ENCODE assay signal across 8 cellular contexts in genomic region chr19:39412100-39412866, GRCh38. TPM values are rescaled to one million over a fixed set of nuclear protein-coding genes. Genes with fewer than 3 reads are reported as not detected.
DNase-seq lines count a peak whose midpoint lies in the region; ATAC-seq, FAIRE-seq and TF ChIP-seq lines count a peak whose summit lies in the region.

Gene PLEKHG2, plus strand, starts transcription at chr19:39412669. Its CDS starts 1,418 bp downstream, at chr19:39414087.

- peaks cover 19% of the 10 kb centered on the region for H3K36me3 ChIP-seq in WERI-Rb-1
- peaks cover 4% of the 10 kb centered on the region for H3K36me3 ChIP-seq in mammary epithelial cell (ENCODE audit: insufficient read depth, low read length)
- H3K36me3 ChIP-seq in small intestine (ENCODE audit: control insufficient read depth in 2 of 2, insufficient read depth in 2 of 2, low read length in 2 of 2) = peaks cover 5 to 10% of the 10 kb centered on the region in 2 donors

- H3K9me3 ChIP-seq in WERI-Rb-1 (ENCODE audit: severe bottlenecking) = no peaks in the 10 kb centered on the region
- no peaks in the 10 kb centered on the region for H3K9me3 ChIP-seq in mammary epithelial cell (replicated peaks; ENCODE audit: insufficient read depth, low read length)
- no peaks in the 10 kb centered on the region for H3K9me3 ChIP-seq in small intestine (ENCODE audit: control insufficient read depth, low read depth)

- peak within 1 kb of the TSS; percentile 70 for H3K4me3 ChIP-seq in WERI-Rb-1 (ENCODE audit: low read depth, low read length)
- H3K4me3 ChIP-seq in mammary epithelial cell (replicated peaks in 1 of 3; ENCODE audit: insufficient read depth in 1 of 3, low read depth in 2 of 3, low read length in 3 of 3) = peak within 1 kb of the TSS; percentile 70 to 93 (median 92)
- H3K4me3 ChIP-seq in small intestine (ENCODE audit: low read depth in 1 of 2, low read length in 2 of 2) = peak within 1 kb of the TSS; percentile 60 to 63

- WGBS in mammary epithelial cell (ENCODE audit: low coverage, missing lambda C conversion rate) = 2% methylated on average over 25 of the region's 60 CpGs
- WGBS in small intestine, 3 donors = 0% methylated on average over 41 to 60 of the region's 60 CpGs

- dilution Hi-C loops in mammary epithelial cell (cut with HindIII; ENCODE audit: low sequenced_read_pairs) = no loop called here

- DNase-seq in AG08395 (ENCODE audit: low spot score) = peak; percentile 97
- peak; percentile 100 for DNase-seq in NCI-H2227 (lab: John Stamatoyannopoulos, UW; ENCODE audit: unreplicated experiment)
- DNase-seq in WERI-Rb-1 = peak; percentile 98
- DNase-seq in mammary epithelial cell = peak; percentile 99
- peak; percentile 88 for DNase-seq in iPS-NIHi11 (ENCODE audit: low spot score)
- DNase-seq in small intestine = peak; percentile 99

- peaks cover 30% of the 10 kb centered on the region for H3K79me2 ChIP-seq in mammary epithelial cell (ENCODE audit: insufficient read depth, low read length)

- intact Hi-C loops in mammary epithelial cell (cut with micrococcal nuclease) = loop anchor here (1.0 to 2.0 kb wide), 5 partner anchors 10 to 289 kb away; partner anchors contain the start of genes MED29, PAF1 and SAMD4B

- peak; percentile 47 for ATAC-seq in GM18873 (IDR thresholded peaks at IDR 0.05; ENCODE audit: low FRiP score, unreplicated experiment)
- peak; percentile 47 for ATAC-seq in HG03139 (IDR thresholded peaks at IDR 0.05; ENCODE audit: unreplicated experiment)

- peaks cover 38% of the 10 kb centered on the region for H3K4me1 ChIP-seq in mammary epithelial cell (ENCODE audit: insufficient read depth, low read length)
- no peaks in the 10 kb centered on the region for H3K4me1 ChIP-seq in small intestine (ENCODE audit: control insufficient read depth in 2 of 2, insufficient read depth in 1 of 2, low read depth in 1 of 2, low read length in 1 of 2)

- peak within 1 kb of the TSS; percentile 74 for H2AFZ ChIP-seq in mammary epithelial cell (ENCODE audit: low read depth, low read length)

- H3K27me3 ChIP-seq in WERI-Rb-1 (ENCODE audit: insufficient read depth, low read depth, severe bottlenecking) = no peaks in the 10 kb centered on the region
- H3K27me3 ChIP-seq in mammary epithelial cell (ENCODE audit: insufficient read depth, low read length) = no peaks in the 10 kb centered on the region
- no peaks in the 10 kb centered on the region for H3K27me3 ChIP-seq in small intestine (ENCODE audit: control insufficient read depth in 2 of 2, insufficient read depth in 2 of 2, low read length in 2 of 2)

- no peaks in the 10 kb centered on the region for H4K20me1 ChIP-seq in mammary epithelial cell (ENCODE audit: insufficient read depth, low read length)

- H3K27ac ChIP-seq in WERI-Rb-1 (peak within 1 kb of the TSS; percentile 91), mammary epithelial cell (ENCODE audit: insufficient read depth, low read depth, low read length) (peak within 1 kb of the TSS; percentile 97), small intestine (ENCODE audit: low read depth in 1 of 2, low read length in 1 of 2) (peak within 1 kb of the TSS; percentile 99 to 100)

- in situ Hi-C loops in mammary epithelial cell (cut with MboI; ENCODE audit: low sequenced_read_pairs in 2 of 2) = no loop called here

- peak; percentile 44 for FAIRE-seq in small intestine (lab: Jason Lieb, UNC)

- no TSS peak for BruUV-seq in mammary epithelial cell (replicated peaks; lab: Mats Ljungman, UMichigan)

- CTCF ChIA-PET in mammary epithelial cell (lab: Charles Lee; ENCODE audit: low non-redundant PET) = no interaction called here

- TF ChIP-seq CTCF in WERI-Rb-1 (IDR thresholded peaks at IDR 0.05; ENCODE audit: low read depth, low read length) (peak; percentile 76), mammary epithelial cell (conservative IDR thresholded peaks at IDR 0.05 in 1 of 2, IDR thresholded peaks at IDR 0.05 in 1 of 2; ENCODE audit: extremely low read depth in 1 of 2, insufficient read depth in 1 of 2, low read depth in 1 of 2, low read length in 2 of 2) (peak; percentile 42 to 94)

- peak within 1 kb of the TSS; percentile 86 for H3K9ac ChIP-seq in mammary epithelial cell (ENCODE audit: insufficient read depth, low read length)

- H3K4me2 ChIP-seq in mammary epithelial cell (ENCODE audit: insufficient read depth, low read depth, low read length) = peak within 1 kb of the TSS; percentile 87

RNA-seq across cellular contexts. Expression of gene PLEKHG2, which starts in this region (rescaled TPM):
- total RNA-seq in mammary epithelial cell = 10 to 100 TPM; 15.5 to 40.6 TPM
- polyA plus RNA-seq in mammary epithelial cell = 21.9 TPM
- polyA minus RNA-seq in mammary epithelial cell = 10.2 TPM
- polyA plus RNA-seq in small intestine = 1 to 10 TPM; 1.9 to 6.5 (median 6.1) TPM

Comparison
In these comparisons a context has a peak if more than half of its experiments do, and no peak if none do; other contexts are left out.
1. Peak in every context shown above with its lines: DNase-seq, ATAC-seq, H3K4me3 ChIP-seq and H3K27ac ChIP-seq.